10 cellular contexts compared by ENCODE assay signal in the genomic region with DNA sequence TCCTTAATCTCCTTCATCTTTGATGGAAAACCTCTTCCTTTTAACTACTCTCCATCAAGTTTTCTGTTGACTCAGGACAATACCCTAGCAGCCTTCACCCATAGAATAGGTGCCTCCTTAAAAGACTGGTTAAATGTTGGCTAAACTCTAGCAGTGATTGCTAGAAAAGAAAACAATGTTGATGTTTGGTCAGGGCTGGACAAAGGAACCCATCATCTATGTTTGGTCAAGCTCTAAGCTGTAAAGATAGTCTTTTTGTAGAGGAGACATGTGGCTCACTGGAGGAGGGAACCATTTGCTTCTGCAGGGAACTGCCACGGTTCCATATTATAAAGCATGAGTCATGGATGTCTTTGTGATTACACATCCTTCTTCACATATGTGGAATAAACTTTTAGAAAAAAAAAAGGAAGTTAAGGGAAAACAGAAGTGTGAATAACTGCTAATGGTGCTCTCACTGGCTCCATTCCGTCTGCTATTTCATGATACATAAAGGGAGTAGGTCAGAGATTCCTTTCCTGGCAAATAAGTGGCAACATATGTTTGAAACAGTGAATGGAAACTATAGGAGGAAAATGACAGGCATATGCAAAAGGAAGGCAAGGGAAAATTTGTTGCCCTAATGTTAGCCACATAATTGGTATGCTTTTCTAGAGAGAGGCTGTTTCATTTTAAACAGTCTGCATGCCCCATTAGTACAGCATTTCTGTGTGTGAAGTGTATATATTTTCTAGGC.
A peak's percentile ranks its signal among the peaks of the same experiment; 100 is the strongest.
DNase-seq lines count a peak whose midpoint lies in the region; ATAC-seq and TF ChIP-seq lines count a peak whose summit lies in the region.
"Had no signal": no experiment of that assay in that cellular context is flagged by ENCODE, and none has a peak within 500 bp of the region (broad histone marks: within the 10 kb centered on the region; RNA-seq: fewer than 3 reads in every experiment).

No MANE protein-coding gene starts in this region.

- intact Hi-C loops in PC-9 (cut with micrococcal nuclease; ENCODE audit: unreplicated experiment), result loop anchor here (5.0 kb wide), 1 partner anchor 366 kb away; a partner anchor contains a TSS

- H3K9me3 ChIP-seq in PC-9 (ENCODE audit: insufficient read depth, low read depth) (0 out of 2 replicates have a peak, but pooled peaks cover 7% of the 10 kb centered on the region), smooth muscle cell (replicated peaks; ENCODE audit: low read depth) (no peaks in the 10 kb centered on the region)
- H3K9me3 ChIP-seq: thoracic aorta had no signal

- peak overlapping the region; percentile 92 for H3K9ac ChIP-seq in smooth muscle cell (ENCODE audit: low read depth)

- TSS peak; percentile 75 for BruUV-seq in PC-9 (replicated peaks; lab: Mats Ljungman, UMichigan)

- CTCF ChIA-PET in PC-9 (lab: Charles Lee), result no interaction called here

- H3K4me3 ChIP-seq in PC-9 (no peak overlapping the region), smooth muscle cell (peak overlapping the region; percentile 4)
- H3K4me3 ChIP-seq: thoracic aorta had no signal

- peak overlapping the region; percentile 11 for H3K4me2 ChIP-seq in PC-9
- peak overlapping the region; percentile 76 for H3K4me2 ChIP-seq in smooth muscle cell

- 0 out of 2 replicates have a peak, but pooled peaks cover 3% of the 10 kb centered on the region for H3K36me3 ChIP-seq in PC-9 (ENCODE audit: low read depth)
- H3K36me3 ChIP-seq in smooth muscle cell (ENCODE audit: low read depth), result no peaks in the 10 kb centered on the region
- H3K36me3 ChIP-seq: thoracic aorta had no signal

- no peak for ATAC-seq in GM19324 (IDR thresholded peaks at IDR 0.05; ENCODE audit: low FRiP score, unreplicated experiment)

- H3K27ac ChIP-seq in PC-9 (peak overlapping the region; percentile 55), smooth muscle cell (ENCODE audit: low read depth) (peak overlapping the region; percentile 99)

- POLR2A ChIA-PET in PC-9 (lab: Charles Lee; ENCODE audit: unreplicated experiment), result no interaction called here

- no peaks in the 10 kb centered on the region for H3K27me3 ChIP-seq in PC-9 (ENCODE audit: insufficient read depth, low read depth)
- H3K27me3 ChIP-seq in smooth muscle cell (ENCODE audit: low read depth), result no peaks in the 10 kb centered on the region

- H3K9me2 ChIP-seq in PC-9 (ENCODE audit: insufficient read depth), result no peaks in the 10 kb centered on the region

- H3F3A ChIP-seq in PC-9 (ENCODE audit: insufficient read depth, low read depth) (peaks cover 14% of the 10 kb centered on the region), smooth muscle cell (ENCODE audit: low read depth) (peaks cover 9% of the 10 kb centered on the region)

- no peaks in the 10 kb centered on the region for H4K20me1 ChIP-seq in PC-9 (ENCODE audit: insufficient read depth)
- H4K20me1 ChIP-seq in smooth muscle cell (ENCODE audit: low read depth), result no peaks in the 10 kb centered on the region

- 4% methylated on average over 2 of the region's 2 CpGs for WGBS in smooth muscle cell (ENCODE audit: low lambda C conversion rate)

- DNase-seq in NCI-H2171 treated with DMSO at 0.1 percent for 48 hours (lab: John Stamatoyannopoulos, UW) (peak; percentile 36), NCI-H2171 (lab: John Stamatoyannopoulos, UW) (no peak), PC-9 (peak; percentile 35 to 82), fibroblast of peridontal ligament (ENCODE audit: extremely low read depth) (peak; percentile 88), smooth muscle cell (lab: John Stamatoyannopoulos, UW; ENCODE audit: unreplicated experiment) (no peak), GM19240 (ENCODE audit: insufficient read length, low spot score) (no peak)
- DNase-seq in activated CD4-positive, CD25-positive, alpha-beta regulatory T cell (lab: John Stamatoyannopoulos, UW), result no peak
- DNase-seq: CD4-positive, CD25-positive, alpha-beta regulatory T cell had no signal

- 0 out of 2 replicates have a peak overlapping the region, but pooled peaks have one; percentile 0 for H2AFZ ChIP-seq in PC-9
- H2AFZ ChIP-seq in smooth muscle cell (ENCODE audit: low read depth), result peak overlapping the region; percentile 35

- H3K4me1 ChIP-seq in PC-9 (replicated peaks; ENCODE audit: insufficient read depth) (peaks cover 33% of the 10 kb centered on the region), smooth muscle cell (ENCODE audit: low read depth) (peaks cover 26% of the 10 kb centered on the region)

- TF ChIP-seq CTCF in PC-9 (conservative IDR thresholded peaks at IDR 0.05), result no peak
- no peak for TF ChIP-seq CTCF in smooth muscle cell (IDR thresholded peaks at IDR 0.05; ENCODE audit: borderline replicate concordance, insufficient read depth, poor library complexity, severe bottlenecking)

- H3K79me2 ChIP-seq in PC-9 (ENCODE audit: low read depth), result peaks cover 37% of the 10 kb centered on the region
- no peaks in the 10 kb centered on the region for H3K79me2 ChIP-seq in smooth muscle cell (ENCODE audit: low read depth)

Comparison
In these comparisons a context has a peak if more than half of its experiments do, and no peak if none do; other contexts are left out.
1. DNase-seq: peak in NCI-H2171 treated with DMSO at 0.1 percent for 48 hours (single experiment), PC-9 (2 of 2) and fibroblast of peridontal ligament (single experiment); none in NCI-H2171 (single experiment), smooth muscle cell (single experiment), GM19240 (single experiment) and activated CD4-positive, CD25-positive, alpha-beta regulatory T cell (0 of 4).